In genomic region chr15:85027033-85027380, GRCh38 we compare ENCODE assay signal across 15 cellular contexts. TPM values are rescaled to one million over a fixed set of nuclear protein-coding genes. Genes with fewer than 3 reads are reported as not detected.
DNase-seq lines count a peak whose midpoint lies in the region; ATAC-seq and TF ChIP-seq lines count a peak whose summit lies in the region.
"Had no signal": no experiment of that assay in that cellular context is flagged by ENCODE, and none has a peak within 500 bp of the region (broad histone marks: within the 10 kb centered on the region; RNA-seq: fewer than 3 reads in every experiment).

No MANE protein-coding gene starts in this region.

- no peaks in the 10 kb centered on the region for H3K36me3 Mint-ChIP-seq in WTC11
- H3K36me3 Mint-ChIP-seq: immature natural killer cell had no signal

- H3K4me1 Mint-ChIP-seq in WTC11: peaks cover 47% of the 10 kb centered on the region

- POLR2A ChIA-PET in WTC11 (lab: Charles Lee): no interaction called here

- peak overlapping the region; percentile 52 for H3K27ac ChIP-seq in temporal lobe (ENCODE audit: low read depth, low read length)
- H3K27ac ChIP-seq: BLaER1 treated with 17β-estradiol and CSF1 and Interleukin-3, amounts not matched to agents 10 nM and 100 nM; epithelial cell of prostate had no signal

- peak; percentile 18 for ATAC-seq in GM21390 (IDR thresholded peaks at IDR 0.05; ENCODE audit: unreplicated experiment)
- ATAC-seq in WTC11: no peak
- peak; percentile 10 for ATAC-seq in left colon
- ATAC-seq: activated CD8-positive, alpha-beta T cell treated with anti-CD3 and anti-CD28 coated beads for 36 hours had no signal

- CTCF ChIA-PET in WTC11 (lab: Charles Lee): no interaction called here

- intact Hi-C loops in left colon (cut with DNase I, micrococcal nuclease): no loop called here

- no peak for TF ChIP-seq CTCF in WTC11 (IDR thresholded peaks at IDR 0.05)

- peak overlapping the region; percentile 24; the same call in 1 of the 2 replicates for H3K27ac Mint-ChIP-seq in WTC11
- H3K27ac Mint-ChIP-seq: activated CD8-positive, alpha-beta T cell treated with anti-CD3 and anti-CD28 coated beads for 36 hours had no signal

- DNase-seq in WTC11 (ENCODE audit: low spot score) (no peak), left colon (peak in 1 of 2 donors; percentile 48), AG08395 (ENCODE audit: low spot score) (no peak), SHP77 (lab: John Stamatoyannopoulos, UW) (no peak)
- DNase-seq in activated T-cell treated with anti-CD3 and anti-CD28 coated beads, Interleukin-2, amount 50 U/mL, for 48 hours: no peak
- DNase-seq: activated CD8-positive, alpha-beta T cell treated with anti-CD3 and anti-CD28 coated beads for 36 hours; GOT3; immature natural killer cell; NCI-H2029; stimulated activated naive CD4-positive, alpha-beta T cell treated with Interleukin-2 at 50 U/mL for 16 hours had no signal

- H3K27me3 Mint-ChIP-seq in WTC11 (ENCODE audit: low read depth): no peaks in the 10 kb centered on the region
- H3K27me3 Mint-ChIP-seq: activated CD8-positive, alpha-beta T cell treated with anti-CD3 and anti-CD28 coated beads for 36 hours had no signal

- H3K9me3 Mint-ChIP-seq in WTC11: no peaks in the 10 kb centered on the region
- H3K9me3 Mint-ChIP-seq: activated CD8-positive, alpha-beta T cell treated with anti-CD3 and anti-CD28 coated beads for 36 hours; activated T-helper 1 cell treated with anti-CD3 and anti-CD28 coated beads, Interleukin-12 subunit alpha, Interleukin-12 subunit beta, Interleukin-2, Interleukin-4 antibody, amounts not matched to agents 30 ng/mL and 10 ng/mL and 1 ng/mL, durations not matched to agents 14 hours and 24 hours and 36 hours; immature natural killer cell had no signal

- no peak overlapping the region for H3K4me3 Mint-ChIP-seq in WTC11
- H3K4me3 Mint-ChIP-seq: activated CD8-positive, alpha-beta T cell treated with anti-CD3 and anti-CD28 coated beads for 36 hours; activated T-helper 1 cell treated with anti-CD3 and anti-CD28 coated beads, Interleukin-12 subunit alpha, Interleukin-12 subunit beta, Interleukin-2, Interleukin-4 antibody, amounts not matched to agents 30 ng/mL and 10 ng/mL and 1 ng/mL, durations not matched to agents 14 hours and 24 hours and 36 hours; immature natural killer cell had no signal

TF ChIP-seq in WTC11, 78 proteins besides CTCF, POLR2A, EP300 and RAD21:
- TF ChIP-seq, protein P1, sequence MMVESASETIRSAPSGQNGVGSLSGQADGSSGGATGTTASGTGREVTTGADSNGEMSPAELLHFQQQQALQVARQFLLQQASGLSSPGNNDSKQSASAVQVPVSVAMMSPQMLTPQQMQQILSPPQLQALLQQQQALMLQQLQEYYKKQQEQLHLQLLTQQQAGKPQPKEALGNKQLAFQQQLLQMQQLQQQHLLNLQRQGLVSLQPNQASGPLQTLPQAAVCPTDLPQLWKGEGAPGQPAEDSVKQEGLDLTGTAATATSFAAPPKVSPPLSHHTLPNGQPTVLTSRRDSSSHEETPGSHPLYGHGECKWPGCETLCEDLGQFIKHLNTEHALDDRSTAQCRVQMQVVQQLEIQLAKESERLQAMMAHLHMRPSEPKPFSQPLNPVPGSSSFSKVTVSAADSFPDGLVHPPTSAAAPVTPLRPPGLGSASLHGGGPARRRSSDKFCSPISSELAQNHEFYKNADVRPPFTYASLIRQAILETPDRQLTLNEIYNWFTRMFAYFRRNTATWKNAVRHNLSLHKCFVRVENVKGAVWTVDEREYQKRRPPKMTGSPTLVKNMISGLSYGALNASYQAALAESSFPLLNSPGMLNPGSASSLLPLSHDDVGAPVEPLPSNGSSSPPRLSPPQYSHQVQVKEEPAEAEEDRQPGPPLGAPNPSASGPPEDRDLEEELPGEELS (CRISPR knock-in tag; IDR thresholded peaks at IDR 0.05): no peak
- TF ChIP-seq ZNF396 (CRISPR knock-in tag; IDR thresholded peaks at IDR 0.05; ENCODE audit: borderline replicate concordance) (no peak), RORB (CRISPR knock-in tag; IDR thresholded peaks at IDR 0.05) (no peak), NFATC4 (CRISPR knock-in tag; IDR thresholded peaks at IDR 0.05) (no peak), ELF4 (CRISPR knock-in tag; IDR thresholded peaks at IDR 0.05; ENCODE audit: low read depth) (no peak), IRF1 (CRISPR knock-in tag; IDR thresholded peaks at IDR 0.05) (no peak), ZNF219 (CRISPR knock-in tag; IDR thresholded peaks at IDR 0.05; ENCODE audit: borderline replicate concordance) (no peak), FOXP1 (CRISPR knock-in tag; IDR thresholded peaks at IDR 0.05; ENCODE audit: borderline replicate concordance) (no peak), ATF3 (CRISPR knock-in tag; conservative IDR thresholded peaks at IDR 0.05) (no peak), ATF6 (CRISPR knock-in tag; IDR thresholded peaks at IDR 0.05) (no peak)
TF ChIP-seq in WTC11: peak in this region for 0.

RNA-seq across cellular contexts. Expression of gene PDE8A, which starts 45.4 kb away (rescaled TPM):
- total RNA-seq in WTC11 (2021) (10.2 to 13.9 TPM (median 12.7 TPM) in 3 replicates), left colon (10 to 100 TPM; 93.7 to 99.8 TPM), temporal lobe (10.3 TPM)
